ENCODE assay signal across 24 cellular contexts in the genomic region with DNA sequence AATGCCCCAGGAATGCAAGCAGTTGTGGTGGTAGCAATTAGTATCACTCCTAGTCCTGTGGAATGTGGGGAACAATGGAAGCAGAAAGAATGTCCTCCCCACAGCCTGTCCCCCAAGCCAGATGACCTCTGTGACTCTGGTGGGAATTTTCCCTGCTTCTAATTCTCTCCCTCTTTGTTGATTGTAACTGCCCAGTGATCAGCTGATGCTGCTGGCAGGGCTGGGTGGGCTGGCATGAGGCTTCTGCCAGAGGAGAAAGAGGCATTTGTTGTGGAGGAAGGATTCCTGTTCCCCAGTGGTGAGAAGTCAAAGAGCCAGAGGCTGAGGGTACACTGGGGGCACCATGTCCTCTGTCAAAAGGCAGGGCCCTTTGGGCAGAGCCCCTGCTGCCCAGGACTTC.
A peak's percentile ranks its signal among the peaks of the same experiment; 100 is the strongest.
DNase-seq lines count a peak whose midpoint lies in the region; ATAC-seq and TF ChIP-seq lines count a peak whose summit lies in the region.
"Had no signal": no experiment of that assay in that cellular context is flagged by ENCODE, and none has a peak within 500 bp of the region (broad histone marks: within the 10 kb centered on the region; RNA-seq: fewer than 3 reads in every experiment).

No MANE protein-coding gene starts in this region.

- H3K4me1 ChIP-seq in testis, result no peaks in the 10 kb centered on the region
- H3K4me1 ChIP-seq: breast epithelium, prostate gland had no signal

- peaks cover 2% of the 10 kb centered on the region for H3K9me3 Mint-ChIP-seq in neural crest cell

- no peak for TF ChIP-seq POLR2A in testis (IDR thresholded peaks at IDR 0.05)

- H3K4me3 Mint-ChIP-seq in neural crest cell, result no peak overlapping the region
- H3K4me3 Mint-ChIP-seq: activated naive CD8-positive, alpha-beta T cell; activated T-cell treated with anti-CD3 and anti-CD28 coated beads, Interleukin-2, amount 50 U/mL, for 24 hours; stimulated activated naive B cell treated with anti-CD40 and anti-IgM and Interleukin-4, amounts not matched to agents 10 μg/mL and 1 μg/mL and 100 μg/mL, for 72 hours; type B pancreatic cell had no signal

- H3K27me3 ChIP-seq in testis, result no peaks in the 10 kb centered on the region
- H3K27me3 ChIP-seq: breast epithelium had no signal

- no peaks in the 10 kb centered on the region for H3K27me3 Mint-ChIP-seq in neural crest cell (ENCODE audit: low read depth)
- H3K27me3 Mint-ChIP-seq: stimulated activated naive B cell treated with anti-CD40 and anti-IgM and Interleukin-4, amounts not matched to agents 10 μg/mL and 1 μg/mL and 100 μg/mL, for 72 hours had no signal

- intact Hi-C loops in Right ventricle myocardium inferior (cut with DNase I) (no loop called here), cardiac septum (cut with DNase I) (no loop called here), head of caudate nucleus (cut with DNase I) (loop anchor here (2.0 to 5.0 kb wide), 2 partner anchors 58 to 118 kb away; partner anchors contain the start of gene NCAM1), testis (cut with DNase I; ENCODE audit: low total_unique reads) (no loop called here)

- no peaks in the 10 kb centered on the region for H3K9me3 ChIP-seq in testis
- H3K9me3 ChIP-seq: breast epithelium, prostate gland had no signal

- TF ChIP-seq CTCF in neural crest cell (conservative IDR thresholded peaks at IDR 0.05) (no peak), testis (IDR thresholded peaks at IDR 0.05) (no peak)

- no peak overlapping the region for H3K27ac ChIP-seq in testis
- H3K27ac ChIP-seq: 22Rv1, breast epithelium, C4-2B, prostate gland had no signal

- H3K36me3 ChIP-seq in testis (ENCODE audit: low read depth, missing control alignments), result no peaks in the 10 kb centered on the region
- H3K36me3 ChIP-seq: breast epithelium, prostate gland had no signal

- no peak for DNase-seq in Right ventricle myocardium inferior (ENCODE audit: missing footprints)
- no peak for DNase-seq in cardiac septum (ENCODE audit: low spot score)
- peak; percentile 71 to 97 (median 90) for DNase-seq in head of caudate nucleus
- no peak for DNase-seq in neural crest cell (ENCODE audit: low read depth, low spot score)
- DNase-seq in testis, result peak; percentile 27
- no peak for DNase-seq in left lobe of liver (ENCODE audit: low spot score)
- DNase-seq in SIG-M5 treated with dmso at 0.1 percent for 504 hours (lab: John Stamatoyannopoulos, UW; ENCODE audit: unreplicated experiment), result no peak
- no peak for DNase-seq in RKO (ENCODE audit: low spot score)
- DNase-seq: activated CD4-positive, alpha-beta T cell treated with anti-CD3 and anti-CD28 coated beads, Interleukin-2, amount 50 U/mL, for 4 hours; activated T-cell treated with anti-CD3 and anti-CD28 coated beads, Interleukin-2, amount 50 U/mL, for 24 hours; DMS53; Karpas-422; left colon; NCI-H1417; NCI-H2171 treated with DMSO at 0.1 percent for 48 hours; NCI-H82; stimulated activated naive B cell treated with anti-CD40 and anti-IgM and Interleukin-4, amounts not matched to agents 10 μg/mL and 1 μg/mL and 100 μg/mL, for 72 hours had no signal

- no peak overlapping the region for H3K4me3 ChIP-seq in testis
- H3K4me3 ChIP-seq: breast epithelium, prostate gland had no signal

- no peaks in the 10 kb centered on the region for H3K36me3 Mint-ChIP-seq in neural crest cell (ENCODE audit: low read depth)
- H3K36me3 Mint-ChIP-seq: activated naive CD8-positive, alpha-beta T cell; stimulated activated naive B cell treated with anti-CD40 and anti-IgM and Interleukin-4, amounts not matched to agents 10 μg/mL and 1 μg/mL and 100 μg/mL, for 72 hours; type B pancreatic cell had no signal

- H3K27ac Mint-ChIP-seq in neural crest cell (ENCODE audit: unreplicated experiment), result peak overlapping the region; percentile 32
- H3K27ac Mint-ChIP-seq: activated naive CD8-positive, alpha-beta T cell; activated T-cell treated with anti-CD3 and anti-CD28 coated beads, Interleukin-2, amount 50 U/mL, for 24 hours; stimulated activated naive B cell treated with anti-CD40 and anti-IgM and Interleukin-4, amounts not matched to agents 10 μg/mL and 1 μg/mL and 100 μg/mL, for 72 hours; type B pancreatic cell had no signal

- ATAC-seq in Right ventricle myocardium inferior, result peak; percentile 23
- ATAC-seq in left lobe of liver, result no peak
- ATAC-seq: HCT116; left colon; stimulated activated naive B cell treated with anti-CD40 and anti-IgM and Interleukin-4, amounts not matched to agents 10 μg/mL and 1 μg/mL and 100 μg/mL, for 72 hours had no signal

- H3K4me1 Mint-ChIP-seq in neural crest cell, result peaks cover 13% of the 10 kb centered on the region
- H3K4me1 Mint-ChIP-seq: stimulated activated naive B cell treated with anti-CD40 and anti-IgM and Interleukin-4, amounts not matched to agents 10 μg/mL and 1 μg/mL and 100 μg/mL, for 72 hours had no signal

Comparison
In these comparisons a context has a peak if more than half of its experiments do, and no peak if none do; other contexts are left out.
1. DNase-seq: peak in head of caudate nucleus (42 of 42) and testis (single experiment); none in Right ventricle myocardium inferior (single experiment), cardiac septum (single experiment), neural crest cell (single experiment), left lobe of liver (single experiment), SIG-M5 treated with dmso at 0.1 percent for 504 hours (single experiment) and RKO (single experiment).